11 cellular contexts compared by ENCODE assay signal in genomic region chr10:3750352-3750816, GRCh38. TPM values are rescaled to one million over a fixed set of nuclear protein-coding genes. Genes with fewer than 3 reads are reported as not detected.
DNase-seq lines count a peak whose midpoint lies in the region; ATAC-seq and TF ChIP-seq lines count a peak whose summit lies in the region.
"Had no signal": no experiment of that assay in that cellular context is flagged by ENCODE, and none has a peak within 500 bp of the region (broad histone marks: within the 10 kb centered on the region; RNA-seq: fewer than 3 reads in every experiment).

No MANE protein-coding gene starts in this region.

- no peak overlapping the region for H3K27ac Mint-ChIP-seq in stimulated activated naive B cell treated with anti-CD40 and anti-IgM and Interleukin-4, amounts not matched to agents 10 μg/mL and 1 μg/mL and 100 μg/mL, for 72 hours
- H3K27ac Mint-ChIP-seq: activated naive CD8-positive, alpha-beta T cell; immature natural killer cell had no signal

- H3K36me3 Mint-ChIP-seq in stimulated activated naive B cell treated with anti-CD40 and anti-IgM and Interleukin-4, amounts not matched to agents 10 μg/mL and 1 μg/mL and 100 μg/mL, for 72 hours = no peaks in the 10 kb centered on the region
- H3K36me3 Mint-ChIP-seq: activated naive CD8-positive, alpha-beta T cell; immature natural killer cell had no signal

- H3K4me3 Mint-ChIP-seq in stimulated activated naive B cell treated with anti-CD40 and anti-IgM and Interleukin-4, amounts not matched to agents 10 μg/mL and 1 μg/mL and 100 μg/mL, for 72 hours = peak overlapping the region in 1 of 2 donors; percentile 72
- H3K4me3 Mint-ChIP-seq: activated naive CD8-positive, alpha-beta T cell; immature natural killer cell had no signal

- 89% methylated on average over 4 of the region's 4 CpGs for WGBS in right cardiac atrium
- 94 to 98% methylated on average over 4 of the region's 4 CpGs for WGBS in sigmoid colon, 2 donors

- H3K79me2 ChIP-seq in ACC112 (ENCODE audit: control insufficient read depth, insufficient read depth, low read length, unreplicated experiment) (no peaks in the 10 kb centered on the region), MM.1S (ENCODE audit: low read length) (no peaks in the 10 kb centered on the region)

- H2AFZ ChIP-seq in ACC112 (ENCODE audit: low read length, unreplicated experiment) (peak overlapping the region; percentile 8), MM.1S (ENCODE audit: low read length) (no peak overlapping the region)

- H3K9me3 Mint-ChIP-seq in stimulated activated naive B cell treated with anti-CD40 and anti-IgM and Interleukin-4, amounts not matched to agents 10 μg/mL and 1 μg/mL and 100 μg/mL, for 72 hours = no peaks in the 10 kb centered on the region
- H3K9me3 Mint-ChIP-seq: immature natural killer cell had no signal

- no peak for TF ChIP-seq POLR2A in sigmoid colon (IDR thresholded peaks at IDR 0.05)

- no peak for TF ChIP-seq EP300 in sigmoid colon (IDR thresholded peaks at IDR 0.05)

- H3K4me3 ChIP-seq in ACC112 (ENCODE audit: low read depth, low read length) (peak overlapping the region; percentile 54), Panc1 (ENCODE audit: low read depth in 2 of 2, low read length in 2 of 2) (no peak overlapping the region), right cardiac atrium (ENCODE audit: low read length) (no peak overlapping the region), sigmoid colon (peak overlapping the region in 1 of 4 donors; percentile 40), MM.1S (ENCODE audit: low read length) (no peak overlapping the region)
- H3K4me3 ChIP-seq: SJSA1 had no signal

- H3K9me2 ChIP-seq in MM.1S (replicated peaks; ENCODE audit: insufficient read depth, low read length) = no peaks in the 10 kb centered on the region

- ATAC-seq in Panc1 = no peak
- ATAC-seq in right cardiac atrium = no peak
- no peak for ATAC-seq in stimulated activated naive B cell treated with anti-CD40 and anti-IgM and Interleukin-4, amounts not matched to agents 10 μg/mL and 1 μg/mL and 100 μg/mL, for 72 hours (replicated peaks)
- ATAC-seq in GM19324 (IDR thresholded peaks at IDR 0.05; ENCODE audit: low FRiP score, unreplicated experiment) = no peak

- H3K9ac ChIP-seq in MM.1S (ENCODE audit: low read length) = no peak overlapping the region

- H3F3A ChIP-seq in MM.1S (ENCODE audit: insufficient read depth, low read length) = no peaks in the 10 kb centered on the region

- H4K20me1 ChIP-seq in MM.1S (ENCODE audit: insufficient read depth, low read length) = no peaks in the 10 kb centered on the region

- no peaks in the 10 kb centered on the region for H3K36me3 ChIP-seq in ACC112 (ENCODE audit: insufficient read depth, low read length)
- H3K36me3 ChIP-seq in Panc1 (ENCODE audit: control insufficient read depth, insufficient read depth, low read length) = no peaks in the 10 kb centered on the region
- H3K36me3 ChIP-seq in sigmoid colon = no peaks in the 10 kb centered on the region
- H3K36me3 ChIP-seq in MM.1S (replicated peaks; ENCODE audit: insufficient read depth, low read length) = no peaks in the 10 kb centered on the region
- H3K36me3 ChIP-seq: SJSA1 had no signal

- in situ Hi-C loops in Panc1 (cut with HindIII; ENCODE audit: low pct_unique_long_range_greater_than_20kb, low sequenced_read_pairs) = no loop called here

- H3K27ac ChIP-seq in ACC112 (ENCODE audit: low read depth, low read length) = peak overlapping the region; percentile 68
- H3K27ac ChIP-seq in Panc1 (ENCODE audit: low read length) = peak overlapping the region; percentile 30
- peak overlapping the region; percentile 42 for H3K27ac ChIP-seq in right cardiac atrium (ENCODE audit: low read length)
- H3K27ac ChIP-seq in sigmoid colon = peak overlapping the region; percentile 72 to 90 (median 84)
- no peak overlapping the region for H3K27ac ChIP-seq in MM.1S (ENCODE audit: low read length)
- H3K27ac ChIP-seq: SJSA1 had no signal

- H3K4me1 ChIP-seq in ACC112 (ENCODE audit: control insufficient read depth, insufficient read depth, low read length, unreplicated experiment) (peaks cover 31% of the 10 kb centered on the region), Panc1 (ENCODE audit: control insufficient read depth, insufficient read depth, low read length) (peaks cover 38% of the 10 kb centered on the region), right cardiac atrium (ENCODE audit: control insufficient read depth, insufficient read depth, low read length) (peaks cover 14% of the 10 kb centered on the region), sigmoid colon (peaks cover 0 to 29% (median 29%) of the 10 kb centered on the region in 4 donors), MM.1S (ENCODE audit: low read length) (no peaks in the 10 kb centered on the region)

- peaks cover 18 to 33% of the 10 kb centered on the region in 2 donors for H3K4me1 Mint-ChIP-seq in stimulated activated naive B cell treated with anti-CD40 and anti-IgM and Interleukin-4, amounts not matched to agents 10 μg/mL and 1 μg/mL and 100 μg/mL, for 72 hours
- H3K4me1 Mint-ChIP-seq: immature natural killer cell had no signal

- H3K4me2 ChIP-seq in MM.1S (ENCODE audit: low read depth, low read length) = no peak overlapping the region

- CTCF ChIA-PET in Panc1 (lab: Charles Lee) = no interaction called here

- TF ChIP-seq CTCF in Panc1 (IDR thresholded peaks at IDR 0.05) (no peak), sigmoid colon (IDR thresholded peaks at IDR 0.05) (no peak), MM.1S (IDR thresholded peaks at IDR 0.05; ENCODE audit: low read length) (no peak)

- peaks cover 0 to 7% of the 10 kb centered on the region in 2 donors for H3K27me3 Mint-ChIP-seq in stimulated activated naive B cell treated with anti-CD40 and anti-IgM and Interleukin-4, amounts not matched to agents 10 μg/mL and 1 μg/mL and 100 μg/mL, for 72 hours
- H3K27me3 Mint-ChIP-seq: activated naive CD8-positive, alpha-beta T cell had no signal

- H3K27me3 ChIP-seq in ACC112 (ENCODE audit: insufficient read depth, low read length) (no peaks in the 10 kb centered on the region), Panc1 (ENCODE audit: control insufficient read depth, insufficient read depth, low read length) (no peaks in the 10 kb centered on the region), right cardiac atrium (ENCODE audit: control insufficient read depth, insufficient read depth) (no peaks in the 10 kb centered on the region), sigmoid colon (no peaks in the 10 kb centered on the region), MM.1S (replicated peaks; ENCODE audit: insufficient read depth, low read length) (no peaks in the 10 kb centered on the region)
- H3K27me3 ChIP-seq: SJSA1 had no signal

- POLR2A ChIA-PET in Panc1 (lab: Charles Lee) = no interaction called here

- no peak for DNase-seq in Panc1 (ENCODE audit: low read depth, low spot score)
- no peak for DNase-seq in right cardiac atrium
- no peak for DNase-seq in sigmoid colon
- no peak for DNase-seq in DMS53 (lab: John Stamatoyannopoulos, UW)
- DNase-seq in stimulated activated naive B cell treated with anti-CD40 and anti-IgM and Interleukin-4, amounts not matched to agents 10 μg/mL and 1 μg/mL and 100 μg/mL, for 72 hours = no peak
- DNase-seq in MM.1S = no peak
- DNase-seq: immature natural killer cell had no signal

- intact Hi-C loops in Panc1 (cut with micrococcal nuclease; ENCODE audit: unreplicated experiment) (no loop called here), right cardiac atrium (cut with DNase I) (no loop called here), sigmoid colon (cut with DNase I) (no loop called here)

- H3K9me3 ChIP-seq in Panc1 (ENCODE audit: control insufficient read depth, insufficient read depth, low read depth, low read length) (no peaks in the 10 kb centered on the region), right cardiac atrium (ENCODE audit: control insufficient read depth, low read length) (no peaks in the 10 kb centered on the region), sigmoid colon (no peaks in the 10 kb centered on the region), MM.1S (replicated peaks; ENCODE audit: insufficient read depth, low read length) (0 out of 2 replicates have a peak, but pooled peaks cover 4% of the 10 kb centered on the region)
- H3K9me3 ChIP-seq: SJSA1 had no signal

- BruUV-seq in Panc1 (replicated peaks; lab: Mats Ljungman, UMichigan) = no TSS peak

RNA-seq across cellular contexts. Expression of gene KLF6, which starts 34.6 kb away (rescaled TPM):
- total RNA-seq in Panc1 (2021; ENCODE audit: unreplicated experiment) = 177 TPM
- 108 TPM for polyA plus RNA-seq in Panc1 (2012; ENCODE audit: insufficient read length)
- 10 to 100 TPM; 35.7 to 46.1 (median 39.9) TPM for total RNA-seq in right cardiac atrium
- polyA plus RNA-seq in right cardiac atrium = 27.2 TPM
- total RNA-seq in sigmoid colon = 100 to 1,000 TPM in 2 of 4 donors, 10 to 100 TPM in 2; 50.3 to 116 (median 85.8) TPM
- 100 to 1,000 TPM in 1 of 3 donors, 10 to 100 TPM in 2; 73.3 to 137 (median 91.6) TPM for polyA plus RNA-seq in sigmoid colon
